24 cellular contexts compared by ENCODE assay signal in genomic region chr1:25090707-25091422, GRCh38.
DNase-seq lines count a peak whose midpoint lies in the region; ATAC-seq, FAIRE-seq and TF ChIP-seq lines count a peak whose summit lies in the region.
"Had no signal": no experiment of that assay in that cellular context is flagged by ENCODE, and none has a peak within 500 bp of the region (broad histone marks: within the 10 kb centered on the region; RNA-seq: fewer than 3 reads in every experiment).

No MANE protein-coding gene starts in this region.

- H3K4me3 ChIP-seq in PC-3 (ENCODE audit: low read length) (no peak overlapping the region), H1 (ENCODE audit: extremely low read depth in 1 of 4, insufficient read depth in 2 of 4, low read depth in 3 of 4, low read length in 4 of 4) (no peak overlapping the region), adrenal gland (no peak overlapping the region)
- H3K4me3 ChIP-seq: dorsolateral prefrontal cortex, skin epidermis had no signal

- peaks cover 3% of the 10 kb centered on the region; the same call in 1 of the 2 replicates for H3K4me1 ChIP-seq in PC-3 (ENCODE audit: insufficient read depth, low read length)
- H3K4me1 ChIP-seq in H1 (replicated peaks in 1 of 4; ENCODE audit: control insufficient read depth in 3 of 4, insufficient read depth in 4 of 4, low read length in 3 of 4) = peaks cover 0 to 7% (median 3%) of the 10 kb centered on the region in 4 experiments; a peak in 2 of 7 replicates
- H3K4me1 ChIP-seq in adrenal gland (replicated peaks in 1 of 2) = no peaks in the 10 kb centered on the region

- H3K9ac ChIP-seq in PC-3 (ENCODE audit: low read length) (no peak overlapping the region), H1 (replicated peaks in 1 of 4; ENCODE audit: extremely low read depth in 1 of 4, low read depth in 3 of 4, low read length in 3 of 4) (no peak overlapping the region)

- TF ChIP-seq EP300 in H1 (IDR thresholded peaks at IDR 0.05; ENCODE audit: borderline replicate concordance in 1 of 2, low read depth in 2 of 2, low read length in 2 of 2) = no peak

- H2BK15ac ChIP-seq in H1 (ENCODE audit: low read length) = no peak overlapping the region

- no peak for DNase-seq in activated naive CD4-positive, alpha-beta T cell treated with anti-CD3 and anti-CD28 coated beads, Interleukin-2, amount 50 U/mL, for 72 hours (ENCODE audit: low spot score in 2 of 2)
- no peak for DNase-seq in activated naive CD4-positive, alpha-beta T cell treated with anti-CD3 and anti-CD28 coated beads, Interleukin-2, amount 10 ng/mL, durations not matched to agents 7 days and 5 days
- DNase-seq in PC-3 (no peak), H1 (ENCODE audit: low read depth in 1 of 2, low spot score in 2 of 2) (no peak), urothelium cell line (ENCODE audit: low spot score) (peak; percentile 45), NCI-H774 (lab: John Stamatoyannopoulos, UW) (no peak), adrenal gland (no peak)
- DNase-seq in activated T-cell treated with anti-CD3 and anti-CD28 coated beads, Interleukin-2, amount 50 U/mL, for 24 hours = no peak
- DNase-seq: activated CD4-positive, alpha-beta memory T cell treated with anti-CD3 and anti-CD28 coated beads for 36 hours; activated T-cell treated with anti-CD3 and anti-CD28 coated beads, Interleukin-2, amount 50 U/mL, for 1 hour; dorsolateral prefrontal cortex; KBM-7; mesenchymal stem cell; natural killer cell; NCI-H1105 treated with DMSO at 0.1 percent for 48 hours; NCI-H526 treated with DMSO at 0.1 percent for 48 hours; SHP77 treated with DMSO at 0.1 percent for 48 hours; stimulated activated CD4-positive, alpha-beta T cell treated with anti-CD3 and anti-CD28 coated beads, Interleukin-4, amount 100 ng/mL, for 1 hour; T-cell had no signal

- no peak overlapping the region for H4K91ac ChIP-seq in H1 (replicated peaks; ENCODE audit: insufficient read length, low read length)

- H4K5ac ChIP-seq in H1 (ENCODE audit: insufficient read length, low read depth, low read length) = no peak overlapping the region

- H3K4me2 ChIP-seq in PC-3 (ENCODE audit: low read length) (no peak overlapping the region), H1 (ENCODE audit: insufficient read depth in 1 of 2, low read depth in 2 of 2, low read length in 2 of 2) (no peak overlapping the region)

- H3K23me2 ChIP-seq in H1 (ENCODE audit: low read depth, low read length) = no peaks in the 10 kb centered on the region

- H2AFZ ChIP-seq in PC-3 (ENCODE audit: low read length) = no peak overlapping the region
- no peak overlapping the region for H2AFZ ChIP-seq in H1 (ENCODE audit: low read length)

- TF ChIP-seq POLR2A in H1 (IDR thresholded peaks at IDR 0.05; ENCODE audit: control extremely low read depth in 1 of 2, low read depth in 2 of 2, low read length in 2 of 2) = no peak
- TF ChIP-seq POLR2A in adrenal gland (IDR thresholded peaks at IDR 0.05) = no peak

- H3K9me3 Mint-ChIP-seq in activated naive CD4-positive, alpha-beta T cell treated with anti-CD3 and anti-CD28 coated beads, Interleukin-2, amount 50 U/mL, for 72 hours = peaks cover 3 to 9% of the 10 kb centered on the region in 2 donors
- H3K9me3 Mint-ChIP-seq in activated naive CD4-positive, alpha-beta T cell treated with anti-CD3 and anti-CD28 coated beads, Interleukin-2, amount 10 ng/mL, durations not matched to agents 7 days and 5 days = peaks cover 3% of the 10 kb centered on the region
- H3K9me3 Mint-ChIP-seq in activated T-cell treated with anti-CD3 and anti-CD28 coated beads, Interleukin-2, amount 50 U/mL, for 24 hours = no peaks in the 10 kb centered on the region
- H3K9me3 Mint-ChIP-seq: natural killer cell, T-cell had no signal

- ATAC-seq in activated naive CD4-positive, alpha-beta T cell treated with anti-CD3 and anti-CD28 coated beads, Interleukin-2, amount 50 U/mL, for 72 hours = peak; percentile 41 to 49
- peak; percentile 51 for ATAC-seq in PC-3
- ATAC-seq: natural killer cell, T-cell had no signal

- no peak overlapping the region for H3K23ac ChIP-seq in H1 (ENCODE audit: insufficient read length)

- BruUV-seq in PC-3 (replicated peaks; lab: Mats Ljungman, UMichigan) = no TSS peak

- no peaks in the 10 kb centered on the region for H3K79me2 ChIP-seq in PC-3 (ENCODE audit: low read length)
- no peaks in the 10 kb centered on the region for H3K79me2 ChIP-seq in H1 (ENCODE audit: control insufficient read depth in 1 of 2, insufficient read depth in 2 of 2, low read length in 2 of 2)

- H3K9me2 ChIP-seq in PC-3 (replicated peaks; ENCODE audit: low read length) = no peaks in the 10 kb centered on the region

- POLR2A ChIA-PET in PC-3 (lab: Charles Lee; ENCODE audit: unreplicated experiment) = no interaction called here
- POLR2A ChIA-PET in H1 (lab: Charles Lee; ENCODE audit: partially characterized antibody) = no interaction called here

- no peak overlapping the region for H2BK120ac ChIP-seq in H1 (replicated peaks; ENCODE audit: low read depth, low read length)

- H3K27ac ChIP-seq in PC-3 (ENCODE audit: low read length) (no peak overlapping the region), H1 (ENCODE audit: low read depth, low read length) (no peak overlapping the region), adrenal gland (no peak overlapping the region)
- H3K27ac ChIP-seq: C4-2B, dorsolateral prefrontal cortex, skin epidermis had no signal

- WGBS in H1 (ENCODE audit: extremely low coverage in 1 of 2, insufficient coverage in 1 of 2, insufficient read length in 1 of 2, insufficient replicate concordance in 2 of 2, low coverage in 1 of 2, low lambda C conversion rate in 2 of 2, missing lambda C conversion rate in 1 of 2), 2 experiments = 90% methylated on average over 13 of the region's 13 CpGs; no CpG with 5 or more reads in 1 of the 2 experiments
- 71 to 85% (median 76%) methylated on average over 13 of the region's 13 CpGs for WGBS in adrenal gland, 4 donors

- no peak overlapping the region for H3K14ac ChIP-seq in H1 (ENCODE audit: insufficient read length)

- no peak overlapping the region; the same call in 1 of the 2 replicates for H2BK20ac ChIP-seq in H1 (ENCODE audit: low read length)

- H3K27ac Mint-ChIP-seq in activated naive CD4-positive, alpha-beta T cell treated with anti-CD3 and anti-CD28 coated beads, Interleukin-2, amount 50 U/mL, for 72 hours = peak overlapping the region in 1 of 2 donors; percentile 36
- no peak overlapping the region for H3K27ac Mint-ChIP-seq in activated naive CD4-positive, alpha-beta T cell treated with anti-CD3 and anti-CD28 coated beads, Interleukin-2, amount 10 ng/mL, durations not matched to agents 7 days and 5 days
- no peak overlapping the region for H3K27ac Mint-ChIP-seq in activated T-cell treated with anti-CD3 and anti-CD28 coated beads, Interleukin-2, amount 50 U/mL, for 24 hours
- H3K27ac Mint-ChIP-seq: activated CD4-positive, alpha-beta memory T cell treated with anti-CD3 and anti-CD28 coated beads for 36 hours; activated naive CD8-positive, alpha-beta T cell; natural killer cell; progenitor cell of endocrine pancreas; T-cell had no signal

- H3K36me3 Mint-ChIP-seq in activated naive CD4-positive, alpha-beta T cell treated with anti-CD3 and anti-CD28 coated beads, Interleukin-2, amount 50 U/mL, for 72 hours = peaks cover 0 to 4% of the 10 kb centered on the region in 2 donors
- peaks cover 7% of the 10 kb centered on the region for H3K36me3 Mint-ChIP-seq in activated naive CD4-positive, alpha-beta T cell treated with anti-CD3 and anti-CD28 coated beads, Interleukin-2, amount 10 ng/mL, durations not matched to agents 7 days and 5 days
- H3K36me3 Mint-ChIP-seq in activated T-cell treated with anti-CD3 and anti-CD28 coated beads, Interleukin-2, amount 50 U/mL, for 24 hours (ENCODE audit: low read depth) = no peaks in the 10 kb centered on the region
- H3K36me3 Mint-ChIP-seq: activated CD4-positive, alpha-beta memory T cell treated with anti-CD3 and anti-CD28 coated beads for 36 hours; activated naive CD8-positive, alpha-beta T cell; natural killer cell; T-cell had no signal

- H3K4me3 Mint-ChIP-seq in activated naive CD4-positive, alpha-beta T cell treated with anti-CD3 and anti-CD28 coated beads, Interleukin-2, amount 10 ng/mL, durations not matched to agents 7 days and 5 days = no peak overlapping the region
- no peak overlapping the region for H3K4me3 Mint-ChIP-seq in activated T-cell treated with anti-CD3 and anti-CD28 coated beads, Interleukin-2, amount 50 U/mL, for 24 hours
- H3K4me3 Mint-ChIP-seq: activated CD4-positive, alpha-beta memory T cell treated with anti-CD3 and anti-CD28 coated beads for 36 hours; activated naive CD8-positive, alpha-beta T cell; natural killer cell; T-cell had no signal

- H2BK5ac ChIP-seq in H1 (ENCODE audit: low read depth, low read length) = no peak overlapping the region

- H3K27me3 ChIP-seq in PC-3 (ENCODE audit: low read length) (no peaks in the 10 kb centered on the region), H1 (replicated peaks in 1 of 4; ENCODE audit: control insufficient read depth in 3 of 4, extremely low read depth in 1 of 4, insufficient read depth in 3 of 4, low read length in 3 of 4) (no peaks in the 10 kb centered on the region; a peak in 1 of 7 replicates), adrenal gland (peaks cover 3% of the 10 kb centered on the region)

- no peaks in the 10 kb centered on the region for H3F3A ChIP-seq in PC-3 (ENCODE audit: low read length, unreplicated experiment)

- H3K56ac ChIP-seq in H1 (replicated peaks; ENCODE audit: insufficient read length, low read depth, low read length) = no peak overlapping the region

- 0 out of 2 replicates have a peak overlapping the region, but pooled peaks have one; percentile 40 for H2BK12ac ChIP-seq in H1 (ENCODE audit: low read depth, low read length)

- no peak overlapping the region for H2AK5ac ChIP-seq in H1 (ENCODE audit: low read depth, low read length)

- H3K36me3 ChIP-seq in PC-3 (ENCODE audit: low read depth, low read length) (no peaks in the 10 kb centered on the region), H1 (ENCODE audit: control insufficient read depth in 2 of 4, insufficient read depth in 4 of 4, low read length in 3 of 4) (no peaks in the 10 kb centered on the region), adrenal gland (replicated peaks in 1 of 2) (no peaks in the 10 kb centered on the region)

- CTCF ChIA-PET in activated naive CD4-positive, alpha-beta T cell treated with anti-CD3 and anti-CD28 coated beads, Interleukin-2, amount 10 ng/mL, durations not matched to agents 7 days and 5 days (lab: Charles Lee) = interaction anchor here (1.2 kb wide), 1 partner anchor 54 kb away, joined by 3 read pairs; no protein-coding TSS in a partner anchor
- CTCF ChIA-PET in PC-3 (lab: Charles Lee) = no interaction called here
- CTCF ChIA-PET in H1 (lab: Charles Lee; ENCODE audit: partially characterized antibody) = interaction anchor here (0.7 to 1.7 kb wide), 11 partner anchors 8 to 165 kb away, joined by 3 to 6 read pairs (median 4); no protein-coding TSS in a partner anchor

- no peaks in the 10 kb centered on the region for H3K79me1 ChIP-seq in H1 (ENCODE audit: low read depth, low read length)

- H3K4me1 Mint-ChIP-seq in activated naive CD4-positive, alpha-beta T cell treated with anti-CD3 and anti-CD28 coated beads, Interleukin-2, amount 10 ng/mL, durations not matched to agents 7 days and 5 days = peaks cover 28% of the 10 kb centered on the region
- H3K4me1 Mint-ChIP-seq in activated T-cell treated with anti-CD3 and anti-CD28 coated beads, Interleukin-2, amount 50 U/mL, for 24 hours (ENCODE audit: low read depth) = peaks cover 24% of the 10 kb centered on the region

- H3K4ac ChIP-seq in H1 (replicated peaks; ENCODE audit: insufficient read length, low read depth, low read length) = no peak overlapping the region

- H4K20me1 ChIP-seq in PC-3 (ENCODE audit: low read length) (no peaks in the 10 kb centered on the region), H1 (replicated peaks in 1 of 2; ENCODE audit: control insufficient read depth in 1 of 2, insufficient read depth in 2 of 2, low read length in 2 of 2) (no peaks in the 10 kb centered on the region)

- TF ChIP-seq RAD21 in H1 (IDR thresholded peaks at IDR 0.05 in 1 of 2, conservative IDR thresholded peaks at IDR 0.05 in 1 of 2; ENCODE audit: low read depth in 2 of 2, low read length in 2 of 2) = no peak

- FAIRE-seq in H1 (lab: Jason Lieb, UNC) (no peak), urothelium cell line (lab: Jason Lieb, UNC) (no peak)
- FAIRE-seq: GM12892 had no signal

- no peak overlapping the region; the same call in 1 of the 2 replicates for H4K8ac ChIP-seq in H1 (ENCODE audit: extremely low read depth, insufficient read depth, low read length)

- H3K27me3 Mint-ChIP-seq in activated naive CD4-positive, alpha-beta T cell treated with anti-CD3 and anti-CD28 coated beads, Interleukin-2, amount 10 ng/mL, durations not matched to agents 7 days and 5 days = peaks cover 71% of the 10 kb centered on the region
- no peaks in the 10 kb centered on the region for H3K27me3 Mint-ChIP-seq in activated T-cell treated with anti-CD3 and anti-CD28 coated beads, Interleukin-2, amount 50 U/mL, for 24 hours
- H3K27me3 Mint-ChIP-seq: activated CD4-positive, alpha-beta memory T cell treated with anti-CD3 and anti-CD28 coated beads for 36 hours; activated naive CD8-positive, alpha-beta T cell had no signal

- intact Hi-C loops in PC-3 (cut with micrococcal nuclease) (no loop called here), adrenal gland (cut with DNase I) (no loop called here)

- TF ChIP-seq CTCF in PC-3 (conservative IDR thresholded peaks at IDR 0.05; ENCODE audit: low read depth, low read length) (no peak), H1 (IDR thresholded peaks at IDR 0.05; ENCODE audit: control extremely low read depth in 1 of 3, insufficient read depth in 1 of 3, low read depth in 1 of 3, low read length in 3 of 3) (no peak), adrenal gland (IDR thresholded peaks at IDR 0.05) (no peak)

- H3K9me3 ChIP-seq in PC-3 (ENCODE audit: low read length) = no peaks in the 10 kb centered on the region
- H3K9me3 ChIP-seq in H1 (ENCODE audit: insufficient read depth in 2 of 2, low read depth in 1 of 2, low read length in 1 of 2) = no peaks in the 10 kb centered on the region
- no peaks in the 10 kb centered on the region for H3K9me3 ChIP-seq in adrenal gland (replicated peaks in 1 of 3)

- H3K18ac ChIP-seq in H1 (ENCODE audit: extremely low read depth, low read length) = no peak overlapping the region
